In the genomic region with DNA sequence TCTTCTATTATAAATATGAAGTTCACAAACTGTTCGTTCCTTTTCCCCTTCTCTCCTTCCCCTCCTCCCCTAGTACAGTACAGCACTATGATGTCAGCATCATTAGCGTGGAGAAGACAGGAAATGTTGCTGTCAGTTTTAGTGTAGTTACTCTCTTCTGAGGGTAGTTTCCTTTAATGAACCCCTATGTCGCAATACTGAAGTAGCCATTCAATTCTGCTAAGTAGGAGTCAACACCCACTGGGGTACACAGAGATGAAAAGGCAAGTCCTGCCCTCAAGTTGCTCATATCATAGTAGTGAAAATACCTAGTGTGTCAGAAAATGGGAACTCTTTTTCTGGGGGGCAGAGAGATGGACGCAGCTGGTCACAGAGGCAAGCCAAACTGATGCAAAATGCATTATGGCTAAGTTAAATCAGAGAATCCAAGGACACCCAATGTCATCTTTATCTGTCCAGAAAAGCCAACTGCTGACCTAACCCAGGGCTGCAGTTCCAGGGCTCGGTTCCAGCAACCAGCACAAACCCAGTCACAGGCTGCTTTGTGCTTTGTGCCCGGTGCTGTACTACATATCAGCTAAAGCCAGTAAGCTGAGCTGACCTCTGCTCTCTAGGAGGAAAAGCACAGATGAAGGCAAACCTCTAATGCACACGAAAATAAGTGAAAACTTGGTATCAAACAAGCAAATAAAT, we compare ENCODE assay signal across 20 cellular contexts. TPM values are rescaled to one million over a fixed set of nuclear protein-coding genes. Genes with fewer than 3 reads are reported as not detected.
A peak's percentile ranks its signal among the peaks of the same experiment; 100 is the strongest.
DNase-seq lines count a peak whose midpoint lies in the region; ATAC-seq and TF ChIP-seq lines count a peak whose summit lies in the region.
"Had no signal": no experiment of that assay in that cellular context is flagged by ENCODE, and none has a peak within 500 bp of the region (broad histone marks: within the 10 kb centered on the region; RNA-seq: fewer than 3 reads in every experiment).

No MANE protein-coding gene starts in this region.

- H3K4me3 ChIP-seq in testis (no peak overlapping the region), SJCRH30 (no peak overlapping the region)
- H3K4me3 ChIP-seq: sigmoid colon had no signal

- H3K4me1 ChIP-seq in testis (peaks cover 4% of the 10 kb centered on the region), SJCRH30 (no peaks in the 10 kb centered on the region)
- H3K4me1 ChIP-seq: sigmoid colon had no signal

- TF ChIP-seq CTCF in testis (IDR thresholded peaks at IDR 0.05) = no peak
- TF ChIP-seq CTCF in osteocyte (IDR thresholded peaks at IDR 0.05) = no peak

- intact Hi-C loops in testis (cut with DNase I; ENCODE audit: low total_unique reads) = no loop called here

- no peaks in the 10 kb centered on the region for H3K36me3 Mint-ChIP-seq in osteocyte (ENCODE audit: unreplicated experiment)
- H3K36me3 Mint-ChIP-seq: CD4-positive, alpha-beta memory T cell; memory B cell had no signal

- no peak for TF ChIP-seq POLR2A in testis (IDR thresholded peaks at IDR 0.05)

- H3K27me3 Mint-ChIP-seq in osteocyte (ENCODE audit: unreplicated experiment) = no peaks in the 10 kb centered on the region
- H3K27me3 Mint-ChIP-seq: CD4-positive, alpha-beta memory T cell; memory B cell had no signal

- ATAC-seq in left lobe of liver = peak; percentile 64
- ATAC-seq: activated T-cell treated with anti-CD3 and anti-CD28 coated beads, Interleukin-2, amount 50 U/mL, for 72 hours had no signal

- H3K27ac Mint-ChIP-seq in osteocyte (ENCODE audit: unreplicated experiment) = no peak overlapping the region
- H3K27ac Mint-ChIP-seq: activated T-cell treated with anti-CD3 and anti-CD28 coated beads, Interleukin-2, amount 50 U/mL, for 72 hours; CD4-positive, alpha-beta memory T cell; memory B cell had no signal

- H3K27me3 ChIP-seq in testis (no peaks in the 10 kb centered on the region), SJCRH30 (no peaks in the 10 kb centered on the region)
- H3K27me3 ChIP-seq: sigmoid colon had no signal

- H3K36me3 ChIP-seq in testis (ENCODE audit: low read depth, missing control alignments) (no peaks in the 10 kb centered on the region), SJCRH30 (no peaks in the 10 kb centered on the region)
- H3K36me3 ChIP-seq: sigmoid colon had no signal

- peak; percentile 5 for DNase-seq in OCI-M1 (lab: John Stamatoyannopoulos, UW)
- peak; percentile 82 for DNase-seq in globus pallidus (ENCODE audit: low spot score)
- no peak for DNase-seq in left lobe of liver (ENCODE audit: low spot score)
- DNase-seq in testis = peak; percentile 43
- no peak for DNase-seq in SJCRH30
- DNase-seq in osteocyte (ENCODE audit: extremely low spot score, unreplicated experiment) = no peak
- DNase-seq in activated T-cell treated with anti-CD3 and anti-CD28 coated beads, Interleukin-2, amount 50 U/mL, for 48 hours = no peak
- DNase-seq: activated CD4-positive, CD25-positive, alpha-beta regulatory T cell treated with anti-CD3 and anti-CD28 coated beads, Interleukin-2, amount 50 U/mL, for 72 hours; activated naive CD4-positive, alpha-beta T cell treated with anti-CD3 and anti-CD28 coated beads, Interleukin-2, amount 50 U/mL, for 16 hours; activated T-cell treated with anti-CD3 and anti-CD28 coated beads, Interleukin-2, amount 50 U/mL, for 72 hours; CD4-positive, alpha-beta memory T cell; kidney; NCI-H2171; NCI-H526 treated with DMSO at 0.1 percent for 48 hours; SHP77; sigmoid colon; stimulated activated CD8-positive, alpha-beta memory T cell treated with anti-CD3 and anti-CD28 coated beads, Interleukin-4, amount 100 ng/mL, for 48 hours had no signal

- H3K9me3 ChIP-seq in testis = no peaks in the 10 kb centered on the region
- H3K9me3 ChIP-seq in SJCRH30 (replicated peaks) = no peaks in the 10 kb centered on the region
- H3K9me3 ChIP-seq: sigmoid colon had no signal

- peaks cover 4% of the 10 kb centered on the region for H3K9me3 Mint-ChIP-seq in osteocyte (ENCODE audit: unreplicated experiment)
- H3K9me3 Mint-ChIP-seq: activated T-cell treated with anti-CD3 and anti-CD28 coated beads, Interleukin-2, amount 50 U/mL, for 72 hours; memory B cell had no signal

- no peaks in the 10 kb centered on the region for H3K4me1 Mint-ChIP-seq in osteocyte (ENCODE audit: unreplicated experiment)
- H3K4me1 Mint-ChIP-seq: CD4-positive, alpha-beta memory T cell; memory B cell had no signal

- H3K27ac ChIP-seq in testis (no peak overlapping the region), SJCRH30 (no peak overlapping the region)
- H3K27ac ChIP-seq: KMS-11, sigmoid colon had no signal

- WGBS in testis, 2 donors = 45 to 58% methylated on average over 5 to 7 of the region's 7 CpGs

- no peak overlapping the region for H3K4me3 Mint-ChIP-seq in osteocyte (ENCODE audit: unreplicated experiment)
- H3K4me3 Mint-ChIP-seq: activated T-cell treated with anti-CD3 and anti-CD28 coated beads, Interleukin-2, amount 50 U/mL, for 72 hours; CD4-positive, alpha-beta memory T cell; memory B cell had no signal

RNA-seq across cellular contexts. Expression of a gene that starts 31.5 kb away (rescaled TPM):
- total RNA-seq in left lobe of liver (3.1 TPM), testis (1 to 10 TPM; 2.0 to 2.4 TPM), osteocyte (not detected in 2 replicates)
- 1.2 TPM for polyA plus RNA-seq in testis (ENCODE audit: insufficient read depth, low read depth, low replicate concordance)
- not detected in 2 replicates for total RNA-seq in SJCRH30 (2014; rRNA removed; shearing (Covaris generic))
- total RNA-seq: activated CD8-positive, alpha-beta memory T cell treated with anti-CD3 and anti-CD28 coated beads for 36 hours; activated T-cell treated with anti-CD3 and anti-CD28 coated beads, Interleukin-2, amount 50 U/mL, for 72 hours; CD4-positive, alpha-beta memory T cell had no signal
- polyA plus RNA-seq: CD4-positive, alpha-beta memory T cell had no signal

Comparison
In these comparisons a context has a peak if more than half of its experiments do, and no peak if none do; other contexts are left out.
1. DNase-seq: peak in OCI-M1 (single experiment), globus pallidus (single experiment) and testis (single experiment); none in left lobe of liver (single experiment), SJCRH30 (0 of 2), osteocyte (single experiment) and activated T-cell treated with anti-CD3 and anti-CD28 coated beads, Interleukin-2, amount 50 U/mL, for 48 hours (0 of 2).